In the genomic region with DNA sequence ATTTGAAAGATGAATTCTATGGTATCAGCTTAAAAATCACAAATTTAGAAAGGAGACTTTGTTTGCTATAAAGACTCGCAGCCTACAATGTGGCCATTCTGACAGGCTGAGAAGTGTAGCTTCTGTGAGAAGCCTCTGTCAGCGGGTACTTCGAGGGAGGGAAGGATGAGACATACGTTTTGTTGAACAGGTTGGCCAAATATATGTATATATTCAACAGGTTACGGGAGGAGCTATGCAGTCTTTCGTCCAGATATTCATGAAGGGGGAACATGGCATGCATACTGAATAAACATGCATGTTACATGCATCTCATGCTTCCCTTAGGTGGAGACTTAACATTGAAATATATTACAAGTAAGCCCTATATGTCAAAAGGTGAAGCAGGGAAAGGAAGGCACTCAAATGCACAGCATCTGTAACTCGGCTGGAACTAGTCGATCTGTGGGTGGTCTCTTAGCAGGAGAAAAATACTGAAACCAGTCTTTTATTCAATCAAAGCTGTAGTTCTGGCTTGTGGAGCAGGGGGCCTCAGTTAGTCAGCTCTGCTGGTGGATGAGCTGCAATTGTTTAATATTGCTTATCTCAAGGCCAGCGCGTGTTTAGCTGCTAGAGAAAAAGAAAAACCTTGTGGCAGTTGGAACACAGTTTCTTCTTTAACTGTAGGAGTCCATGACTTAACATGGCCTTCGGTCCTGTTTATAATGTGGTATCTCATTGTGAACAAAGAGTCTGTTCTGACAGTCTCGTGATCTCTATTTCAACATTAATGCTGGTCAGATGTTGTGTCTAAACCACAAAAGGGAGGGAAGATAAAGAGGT, we compare ENCODE assay signal across 9 cellular contexts.
DNase-seq lines count a peak whose midpoint lies in the region; ATAC-seq and TF ChIP-seq lines count a peak whose summit lies in the region.
"Had no signal": no experiment of that assay in that cellular context is flagged by ENCODE, and none has a peak within 500 bp of the region (broad histone marks: within the 10 kb centered on the region; RNA-seq: fewer than 3 reads in every experiment).

No MANE protein-coding gene starts in this region.

- ATAC-seq in GM21526 (IDR thresholded peaks at IDR 0.05; ENCODE audit: low FRiP score, unreplicated experiment), result peak; percentile 37

- peak; percentile 8 for TF ChIP-seq CTCF in foreskin fibroblast (IDR thresholded peaks at IDR 0.05; ENCODE audit: low read depth, low read length)

- no peaks in the 10 kb centered on the region for H3K36me3 ChIP-seq in ES-I3 (ENCODE audit: insufficient read depth, low read length)

- peaks cover 31% of the 10 kb centered on the region for H3K4me1 ChIP-seq in ES-I3 (ENCODE audit: insufficient read depth, low read length)

- peak overlapping the region; percentile 42 for H3K9ac ChIP-seq in ES-I3 (ENCODE audit: low read depth, low read length)

- no peak overlapping the region for H3K4me3 ChIP-seq in foreskin fibroblast (ENCODE audit: low read depth in 1 of 2, low read length in 2 of 2)

- no peaks in the 10 kb centered on the region for H3K9me3 ChIP-seq in ES-I3 (ENCODE audit: control insufficient read depth, insufficient read depth, low read length)

- peak; percentile 4 for DNase-seq in NCI-H1694 (lab: John Stamatoyannopoulos, UW)
- peak in 1 of 2 donors; percentile 50 for DNase-seq in foreskin fibroblast
- no peak for DNase-seq in DMS153 treated with DMSO at 0.1 percent for 48 hours (lab: John Stamatoyannopoulos, UW; ENCODE audit: unreplicated experiment)
- DNase-seq in NCI-H2081 treated with DMSO at 0.1 percent for 48 hours (lab: John Stamatoyannopoulos, UW), result no peak
- no peak for DNase-seq in stimulated activated naive CD4-positive, alpha-beta T cell treated with Interleukin-2 at 50 U/mL for 16 hours (lab: John Stamatoyannopoulos, UW)
- no peak for DNase-seq in activated effector memory CD4-positive, alpha-beta T cell treated with anti-CD3 and anti-CD28 coated beads, Interleukin-2, amount 50 U/mL, for 16 hours
- DNase-seq: MM.1S had no signal
